ENCODE assay signal across 20 cellular contexts in the genomic region with DNA sequence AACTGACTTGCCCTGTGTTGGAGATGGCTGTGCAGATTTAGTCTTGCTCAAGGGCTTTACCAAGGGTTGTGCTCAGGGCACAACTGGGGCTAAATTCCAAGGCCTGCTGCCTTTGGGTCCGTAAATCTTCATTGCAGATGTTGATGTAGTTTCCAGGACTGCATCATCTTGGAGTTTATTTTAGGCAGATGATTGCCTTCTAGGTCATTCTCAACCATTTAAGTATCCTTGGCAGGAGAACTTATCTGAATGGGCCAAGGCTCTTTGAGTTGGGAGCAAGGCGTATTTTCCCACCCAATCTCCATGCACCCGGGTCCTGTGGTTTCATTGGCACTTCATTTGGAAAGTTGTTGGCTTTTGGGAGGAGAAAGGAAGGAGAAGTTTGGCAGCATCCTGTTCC.
DNase-seq lines count a peak whose midpoint lies in the region; ATAC-seq and TF ChIP-seq lines count a peak whose summit lies in the region.
"Had no signal": no experiment of that assay in that cellular context is flagged by ENCODE, and none has a peak within 500 bp of the region (broad histone marks: within the 10 kb centered on the region; RNA-seq: fewer than 3 reads in every experiment).

No MANE protein-coding gene starts in this region.

- H3K4me3 ChIP-seq in aorta (ENCODE audit: low read length in 2 of 2) (no peak overlapping the region), uterus (no peak overlapping the region)
- H3K4me3 ChIP-seq: K562, transverse colon had no signal

- no peak for DNase-seq in stimulated activated naive CD8-positive, alpha-beta T cell treated with anti-CD3 and anti-CD28 coated beads, Interleukin-15, amount 100 ng/mL, for 72 hours
- DNase-seq in activated T-helper 1 cell treated with anti-CD3 and anti-CD28 coated beads, Interleukin-12 subunit alpha, Interleukin-12 subunit beta, Interleukin-2, Interleukin-4 antibody, amounts not matched to agents 30 ng/mL and 10 ng/mL and 1 ng/mL, durations not matched to agents 14 hours and 24 hours and 36 hours (ENCODE audit: low spot score): no peak
- DNase-seq in medulla oblongata (ENCODE audit: extremely low spot score) (peak; percentile 63), aorta (no peak), NCI-H1092 (lab: John Stamatoyannopoulos, UW) (no peak), uterus (no peak), NCI-H446 treated with DMSO at 0.1 percent for 48 hours (lab: John Stamatoyannopoulos, UW) (no peak)
- DNase-seq: activated CD4-positive, alpha-beta T cell treated with anti-CD3 and anti-CD28 coated beads, Interleukin-2, amount 10 ng/mL, durations not matched to agents 7 days and 5 days; dermis blood vessel endothelial cell; EL; left cardiac atrium; NCI-H1048; NCI-H2029; NCI-H524; transverse colon had no signal

- no peak overlapping the region for H3K4me3 Mint-ChIP-seq in stimulated activated naive CD8-positive, alpha-beta T cell treated with anti-CD3 and anti-CD28 coated beads, Interleukin-15, Interleukin-2, amounts not matched to agents 100 ng/mL and 50 ng/mL, for 24 hours
- no peak overlapping the region for H3K4me3 Mint-ChIP-seq in stimulated activated naive CD8-positive, alpha-beta T cell treated with anti-CD3 and anti-CD28 coated beads, Interleukin-15, amount 100 ng/mL, for 72 hours
- H3K4me3 Mint-ChIP-seq in activated T-helper 1 cell treated with anti-CD3 and anti-CD28 coated beads, Interleukin-12 subunit alpha, Interleukin-12 subunit beta, Interleukin-2, Interleukin-4 antibody, amounts not matched to agents 30 ng/mL and 10 ng/mL and 1 ng/mL, durations not matched to agents 14 hours and 24 hours and 36 hours: no peak overlapping the region
- H3K4me3 Mint-ChIP-seq: activated CD4-positive, alpha-beta T cell treated with anti-CD3 and anti-CD28 coated beads, Interleukin-2, amount 10 ng/mL, durations not matched to agents 7 days and 5 days had no signal

- TF ChIP-seq CTCF in uterus (IDR thresholded peaks at IDR 0.05): no peak

- no peak for TF ChIP-seq POLR2A in uterus (IDR thresholded peaks at IDR 0.05)

- no peaks in the 10 kb centered on the region for H3K27me3 Mint-ChIP-seq in stimulated activated naive CD8-positive, alpha-beta T cell treated with anti-CD3 and anti-CD28 coated beads, Interleukin-15, Interleukin-2, amounts not matched to agents 100 ng/mL and 50 ng/mL, for 24 hours
- H3K27me3 Mint-ChIP-seq in stimulated activated naive CD8-positive, alpha-beta T cell treated with anti-CD3 and anti-CD28 coated beads, Interleukin-15, amount 100 ng/mL, for 72 hours: no peaks in the 10 kb centered on the region
- no peaks in the 10 kb centered on the region for H3K27me3 Mint-ChIP-seq in activated T-helper 1 cell treated with anti-CD3 and anti-CD28 coated beads, Interleukin-12 subunit alpha, Interleukin-12 subunit beta, Interleukin-2, Interleukin-4 antibody, amounts not matched to agents 30 ng/mL and 10 ng/mL and 1 ng/mL, durations not matched to agents 14 hours and 24 hours and 36 hours (ENCODE audit: insufficient read depth)
- H3K27me3 Mint-ChIP-seq: activated CD4-positive, alpha-beta T cell treated with anti-CD3 and anti-CD28 coated beads, Interleukin-2, amount 10 ng/mL, durations not matched to agents 7 days and 5 days had no signal

- H3K27ac Mint-ChIP-seq in stimulated activated naive CD8-positive, alpha-beta T cell treated with anti-CD3 and anti-CD28 coated beads, Interleukin-15, Interleukin-2, amounts not matched to agents 100 ng/mL and 50 ng/mL, for 24 hours: peak overlapping the region; percentile 17
- H3K27ac Mint-ChIP-seq in stimulated activated naive CD8-positive, alpha-beta T cell treated with anti-CD3 and anti-CD28 coated beads, Interleukin-15, amount 100 ng/mL, for 72 hours: no peak overlapping the region
- H3K27ac Mint-ChIP-seq in activated T-helper 1 cell treated with anti-CD3 and anti-CD28 coated beads, Interleukin-12 subunit alpha, Interleukin-12 subunit beta, Interleukin-2, Interleukin-4 antibody, amounts not matched to agents 30 ng/mL and 10 ng/mL and 1 ng/mL, durations not matched to agents 14 hours and 24 hours and 36 hours: peak overlapping the region; percentile 34
- H3K27ac Mint-ChIP-seq: activated CD4-positive, alpha-beta T cell treated with anti-CD3 and anti-CD28 coated beads, Interleukin-2, amount 10 ng/mL, durations not matched to agents 7 days and 5 days had no signal

- no peaks in the 10 kb centered on the region for H3K27me3 ChIP-seq in aorta (ENCODE audit: control insufficient read depth in 1 of 2, insufficient read depth in 2 of 2, low read length in 1 of 2)
- no peaks in the 10 kb centered on the region for H3K27me3 ChIP-seq in uterus
- H3K27me3 ChIP-seq: transverse colon had no signal

- no peak for ATAC-seq in stimulated activated naive CD8-positive, alpha-beta T cell treated with anti-CD3 and anti-CD28 coated beads, Interleukin-15, amount 100 ng/mL, for 72 hours
- peak; percentile 17 for ATAC-seq in aorta (ENCODE audit: low FRiP score)
- ATAC-seq: activated naive CD4-positive, alpha-beta T cell treated with anti-CD3 and anti-CD28 coated beads, Interleukin-2, amount 50 U/mL, for 72 hours; K562; stimulated activated effector memory CD8-positive, alpha-beta T cell treated with anti-CD3 and anti-CD28 coated beads, Interleukin-12 subunit alpha, Interleukin-12 subunit beta, amount 100 ng/mL, for 72 hours had no signal

- H3K36me3 ChIP-seq in aorta (ENCODE audit: control insufficient read depth in 1 of 2, insufficient read depth in 2 of 2, low read length in 1 of 2) (no peaks in the 10 kb centered on the region), uterus (no peaks in the 10 kb centered on the region)
- H3K36me3 ChIP-seq: transverse colon had no signal

- H3K9me3 ChIP-seq in aorta (ENCODE audit: control insufficient read depth, low read length) (no peaks in the 10 kb centered on the region), uterus (no peaks in the 10 kb centered on the region)
- H3K9me3 ChIP-seq: transverse colon had no signal

- peaks cover 4% of the 10 kb centered on the region for H3K36me3 Mint-ChIP-seq in stimulated activated naive CD8-positive, alpha-beta T cell treated with anti-CD3 and anti-CD28 coated beads, Interleukin-15, Interleukin-2, amounts not matched to agents 100 ng/mL and 50 ng/mL, for 24 hours (ENCODE audit: low read depth)
- H3K36me3 Mint-ChIP-seq in activated T-helper 1 cell treated with anti-CD3 and anti-CD28 coated beads, Interleukin-12 subunit alpha, Interleukin-12 subunit beta, Interleukin-2, Interleukin-4 antibody, amounts not matched to agents 30 ng/mL and 10 ng/mL and 1 ng/mL, durations not matched to agents 14 hours and 24 hours and 36 hours (ENCODE audit: low read depth): peaks cover 43% of the 10 kb centered on the region

- H3K27ac ChIP-seq in aorta (ENCODE audit: low read depth in 1 of 2, low read length in 2 of 2) (no peak overlapping the region), uterus (no peak overlapping the region)
- H3K27ac ChIP-seq: RWPE1 had no signal

- peaks cover 76% of the 10 kb centered on the region for H3K4me1 Mint-ChIP-seq in stimulated activated naive CD8-positive, alpha-beta T cell treated with anti-CD3 and anti-CD28 coated beads, Interleukin-15, Interleukin-2, amounts not matched to agents 100 ng/mL and 50 ng/mL, for 24 hours (ENCODE audit: low read depth)
- H3K4me1 Mint-ChIP-seq in stimulated activated naive CD8-positive, alpha-beta T cell treated with anti-CD3 and anti-CD28 coated beads, Interleukin-15, amount 100 ng/mL, for 72 hours: peaks cover 88% of the 10 kb centered on the region
- H3K4me1 Mint-ChIP-seq in activated T-helper 1 cell treated with anti-CD3 and anti-CD28 coated beads, Interleukin-12 subunit alpha, Interleukin-12 subunit beta, Interleukin-2, Interleukin-4 antibody, amounts not matched to agents 30 ng/mL and 10 ng/mL and 1 ng/mL, durations not matched to agents 14 hours and 24 hours and 36 hours (ENCODE audit: low read depth): peaks cover 85% of the 10 kb centered on the region

- H3K4me1 ChIP-seq in aorta (ENCODE audit: control insufficient read depth in 1 of 2, insufficient read depth in 2 of 2, low read length in 2 of 2): no peaks in the 10 kb centered on the region
- no peaks in the 10 kb centered on the region for H3K4me1 ChIP-seq in uterus

- 23 to 28% methylated on average over 3 of the region's 3 CpGs for WGBS in aorta, 2 donors

- intact Hi-C loops in activated T-helper 1 cell treated with anti-CD3 and anti-CD28 coated beads, Interleukin-12 subunit alpha, Interleukin-12 subunit beta, Interleukin-2, Interleukin-4 antibody, amounts not matched to agents 30 ng/mL and 10 ng/mL and 1 ng/mL, durations not matched to agents 14 hours and 24 hours and 36 hours (cut with micrococcal nuclease): no loop called here
- intact Hi-C loops in aorta (cut with DNase I): no loop called here
- intact Hi-C loops in uterus (cut with DNase I; ENCODE audit: low total_unique reads): no loop called here

- H3K9me3 Mint-ChIP-seq in stimulated activated naive CD8-positive, alpha-beta T cell treated with anti-CD3 and anti-CD28 coated beads, Interleukin-15, Interleukin-2, amounts not matched to agents 100 ng/mL and 50 ng/mL, for 24 hours: no peaks in the 10 kb centered on the region
- H3K9me3 Mint-ChIP-seq in stimulated activated naive CD8-positive, alpha-beta T cell treated with anti-CD3 and anti-CD28 coated beads, Interleukin-15, amount 100 ng/mL, for 72 hours: no peaks in the 10 kb centered on the region
- H3K9me3 Mint-ChIP-seq in activated T-helper 1 cell treated with anti-CD3 and anti-CD28 coated beads, Interleukin-12 subunit alpha, Interleukin-12 subunit beta, Interleukin-2, Interleukin-4 antibody, amounts not matched to agents 30 ng/mL and 10 ng/mL and 1 ng/mL, durations not matched to agents 14 hours and 24 hours and 36 hours: peaks cover 5% of the 10 kb centered on the region
- H3K9me3 Mint-ChIP-seq: activated CD4-positive, alpha-beta T cell treated with anti-CD3 and anti-CD28 coated beads, Interleukin-2, amount 10 ng/mL, durations not matched to agents 7 days and 5 days; activated naive CD4-positive, alpha-beta T cell treated with anti-CD3 and anti-CD28 coated beads, Interleukin-2, amount 50 U/mL, for 72 hours; stimulated activated effector memory CD8-positive, alpha-beta T cell treated with anti-CD3 and anti-CD28 coated beads, Interleukin-12 subunit alpha, Interleukin-12 subunit beta, amount 100 ng/mL, for 72 hours had no signal

Comparison
In these comparisons a context has a peak if more than half of its experiments do, and no peak if none do; other contexts are left out.
1. H3K27ac Mint-ChIP-seq: peak in stimulated activated naive CD8-positive, alpha-beta T cell treated with anti-CD3 and anti-CD28 coated beads, Interleukin-15, Interleukin-2, amounts not matched to agents 100 ng/mL and 50 ng/mL, for 24 hours (single experiment) and activated T-helper 1 cell treated with anti-CD3 and anti-CD28 coated beads, Interleukin-12 subunit alpha, Interleukin-12 subunit beta, Interleukin-2, Interleukin-4 antibody, amounts not matched to agents 30 ng/mL and 10 ng/mL and 1 ng/mL, durations not matched to agents 14 hours and 24 hours and 36 hours (single experiment); none in stimulated activated naive CD8-positive, alpha-beta T cell treated with anti-CD3 and anti-CD28 coated beads, Interleukin-15, amount 100 ng/mL, for 72 hours (0 of 2).